Comparison of ENCODE assay signal across 8 cellular contexts in the genomic region with DNA sequence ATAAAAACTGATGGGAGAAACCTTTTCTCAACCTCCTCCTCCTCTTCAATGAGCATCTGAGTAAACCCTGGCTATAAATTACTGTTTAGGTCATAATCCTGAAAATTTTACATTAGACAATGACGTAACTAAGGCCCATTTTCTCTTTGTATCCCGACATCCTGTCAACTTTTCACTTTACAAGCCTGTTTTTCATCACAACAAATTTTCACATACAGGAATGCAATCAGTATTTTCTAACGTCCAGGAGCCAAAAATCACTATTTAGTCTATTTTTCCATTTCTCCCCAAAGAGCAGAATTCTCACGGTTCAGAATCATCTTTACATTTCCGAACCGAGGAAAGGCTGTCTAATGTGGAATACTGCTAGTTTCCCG. TPM values are rescaled to one million over a fixed set of nuclear protein-coding genes. Genes with fewer than 3 reads are reported as not detected.
DNase-seq lines count a peak whose midpoint lies in the region; ATAC-seq and TF ChIP-seq lines count a peak whose summit lies in the region.

No MANE protein-coding gene starts in this region.

- intact Hi-C loops in stomach (cut with DNase I; ENCODE audit: low total_unique reads): no loop called here

- no peak for DNase-seq in activated T-cell treated with anti-CD3 and anti-CD28 coated beads, Interleukin-2, amount 50 U/mL, for 4 hours
- DNase-seq in activated T-cell treated with anti-CD3 and anti-CD28 coated beads, Interleukin-2, amount 50 U/mL, for 1 hour: no peak
- DNase-seq in stomach (no peak), GM19238 (ENCODE audit: insufficient read length, low spot score) (no peak), NCI-H2107 (lab: John Stamatoyannopoulos, UW) (no peak)
- DNase-seq in NK-92 treated with Interleukin-12 subunit alpha and Interleukin-12 subunit beta, amount 100 ng/mL, for 24 hours (lab: John Stamatoyannopoulos, UW): no peak

- TF ChIP-seq CTCF in stomach (IDR thresholded peaks at IDR 0.05): no peak

- TF ChIP-seq EP300 in stomach (IDR thresholded peaks at IDR 0.05): no peak

- H3K4me1 Mint-ChIP-seq in activated T-cell treated with anti-CD3 and anti-CD28 coated beads, Interleukin-2, amount 50 U/mL, for 4 hours (ENCODE audit: low read depth): peaks cover 12% of the 10 kb centered on the region
- peaks cover 17% of the 10 kb centered on the region for H3K4me1 Mint-ChIP-seq in activated T-helper 17 cell treated with anti-CD3 and anti-CD28 coated beads, Interleukin-2, amount 50 U/mL, for 72 hours

- no peak for ATAC-seq in activated T-cell treated with anti-CD3 and anti-CD28 coated beads, Interleukin-2, amount 50 U/mL, for 4 hours
- ATAC-seq in activated T-helper 17 cell treated with anti-CD3 and anti-CD28 coated beads, Interleukin-2, amount 50 U/mL, for 72 hours (replicated peaks): no peak

- TF ChIP-seq POLR2A in stomach (IDR thresholded peaks at IDR 0.05): no peak

- H3K4me3 ChIP-seq in iPS-18a (ENCODE audit: low read length): peak overlapping the region; percentile 67
- H3K4me3 ChIP-seq in stomach: peak overlapping the region; percentile 74 to 90 (median 82)

- H3K36me3 Mint-ChIP-seq in activated T-cell treated with anti-CD3 and anti-CD28 coated beads, Interleukin-2, amount 50 U/mL, for 4 hours (ENCODE audit: insufficient read depth): no peaks in the 10 kb centered on the region
- H3K36me3 Mint-ChIP-seq in activated T-helper 17 cell treated with anti-CD3 and anti-CD28 coated beads, Interleukin-2, amount 50 U/mL, for 72 hours (ENCODE audit: low read depth): no peaks in the 10 kb centered on the region

- peak overlapping the region; percentile 76 for H3K4me3 Mint-ChIP-seq in activated T-cell treated with anti-CD3 and anti-CD28 coated beads, Interleukin-2, amount 50 U/mL, for 4 hours
- peak overlapping the region; percentile 67 for H3K4me3 Mint-ChIP-seq in activated T-helper 17 cell treated with anti-CD3 and anti-CD28 coated beads, Interleukin-2, amount 50 U/mL, for 72 hours

- H3K27ac Mint-ChIP-seq in activated T-helper 17 cell treated with anti-CD3 and anti-CD28 coated beads, Interleukin-2, amount 50 U/mL, for 72 hours: no peak overlapping the region

- peaks cover 20% of the 10 kb centered on the region for H3K4me1 ChIP-seq in iPS-18a (ENCODE audit: control insufficient read depth, low read depth, low read length)
- peaks cover 10 to 56% (median 31%) of the 10 kb centered on the region in 4 donors for H3K4me1 ChIP-seq in stomach

- H3K27ac ChIP-seq in iPS-18a (ENCODE audit: low read length) (no peak overlapping the region), stomach (peak overlapping the region; percentile 90 to 97 (median 94))

- no peaks in the 10 kb centered on the region for H3K9me3 Mint-ChIP-seq in activated T-cell treated with anti-CD3 and anti-CD28 coated beads, Interleukin-2, amount 50 U/mL, for 4 hours
- H3K9me3 Mint-ChIP-seq in activated T-helper 17 cell treated with anti-CD3 and anti-CD28 coated beads, Interleukin-2, amount 50 U/mL, for 72 hours: no peaks in the 10 kb centered on the region

- no peak overlapping the region for H3K9ac ChIP-seq in iPS-18a (ENCODE audit: low read length)

- H3K27me3 Mint-ChIP-seq in activated T-cell treated with anti-CD3 and anti-CD28 coated beads, Interleukin-2, amount 50 U/mL, for 4 hours (ENCODE audit: low read depth): peaks cover 24% of the 10 kb centered on the region
- H3K27me3 Mint-ChIP-seq in activated T-helper 17 cell treated with anti-CD3 and anti-CD28 coated beads, Interleukin-2, amount 50 U/mL, for 72 hours: peaks cover 2% of the 10 kb centered on the region

- H3K36me3 ChIP-seq in iPS-18a (ENCODE audit: control insufficient read depth, low read depth, low read length) (no peaks in the 10 kb centered on the region), stomach (no peaks in the 10 kb centered on the region)

- H3K27me3 ChIP-seq in iPS-18a (ENCODE audit: control insufficient read depth, insufficient read depth, low read length): peaks cover 33% of the 10 kb centered on the region
- no peaks in the 10 kb centered on the region for H3K27me3 ChIP-seq in stomach

- H3K9me3 ChIP-seq in iPS-18a (ENCODE audit: control insufficient read depth, low read depth, low read length) (no peaks in the 10 kb centered on the region), stomach (no peaks in the 10 kb centered on the region)

- WGBS in stomach, 5 donors: 10 to 17% (median 15%) methylated on average over 7 of the region's 7 CpGs

RNA-seq across cellular contexts. Expression of a gene that starts 1.2 kb away (rescaled TPM):
- 1 to 10 TPM; 2.2 to 4.3 (median 3.2) TPM for total RNA-seq in activated T-cell treated with anti-CD3 and anti-CD28 coated beads, Interleukin-2, amount 50 U/mL, for 4 hours
- total RNA-seq in activated T-helper 17 cell treated with anti-CD3 and anti-CD28 coated beads, Interleukin-2, amount 50 U/mL, for 72 hours: 10 to 100 TPM in 1 of 2 donors, 1 to 10 TPM in 1; 5.0 to 12.4 TPM
- total RNA-seq in stomach: 10 to 100 TPM in 3 of 5 donors, 1 to 10 TPM in 2; 4.1 to 24.4 (median 23.7) TPM
- 1 to 10 TPM; 3.1 to 9.9 (median 6.9) TPM for polyA plus RNA-seq in stomach

RNA-seq across cellular contexts. Expression of a gene that starts 45.9 kb away (rescaled TPM):
- 10 to 100 TPM; 11.1 to 12.3 (median 11.5) TPM for total RNA-seq in activated T-cell treated with anti-CD3 and anti-CD28 coated beads, Interleukin-2, amount 50 U/mL, for 4 hours
- total RNA-seq in activated T-helper 17 cell treated with anti-CD3 and anti-CD28 coated beads, Interleukin-2, amount 50 U/mL, for 72 hours: 10 to 100 TPM; 12.0 to 14.7 TPM
- 10 to 100 TPM in 4 of 5 donors, 1 to 10 TPM in 1; 4.6 to 57.2 (median 27.2) TPM for total RNA-seq in stomach
- 1 to 10 TPM; 2.4 to 4.1 (median 2.7) TPM for polyA plus RNA-seq in stomach

RNA-seq across cellular contexts. Expression of a gene that starts 46.2 kb away (rescaled TPM):
- total RNA-seq in activated T-cell treated with anti-CD3 and anti-CD28 coated beads, Interleukin-2, amount 50 U/mL, for 4 hours: 100 to 1,000 TPM in 1 of 3 donors, 10 to 100 TPM in 2; 96.9 to 103 (median 99.1) TPM
- total RNA-seq in activated T-helper 17 cell treated with anti-CD3 and anti-CD28 coated beads, Interleukin-2, amount 50 U/mL, for 72 hours: 100 to 1,000 TPM in 1 of 2 donors, 10 to 100 TPM in 1; 59.6 to 105 TPM
- 10 to 100 TPM; 11.6 to 78.8 (median 20.1) TPM for total RNA-seq in stomach
- polyA plus RNA-seq in stomach: 100 to 1,000 TPM in 2 of 3 donors, 10 to 100 TPM in 1; 82.6 to 106 (median 104) TPM
